ENCODE assay signal across 7 cellular contexts in genomic region chr1:83474946-83475345, GRCh38.
A peak's percentile ranks its signal among the peaks of the same experiment; 100 is the strongest.
DNase-seq lines count a peak whose midpoint lies in the region; ATAC-seq, FAIRE-seq and TF ChIP-seq lines count a peak whose summit lies in the region.
"Not testable (repeated sequence)": the region's sequence is repeated elsewhere in the genome, so short reads cannot be mapped to it uniquely, and the experiment has no call there.

No MANE protein-coding gene starts in this region.

- not testable (repeated sequence) for H3K4me2 ChIP-seq in GM12878 (ENCODE audit: control insufficient read depth, insufficient read depth); hepatocyte

- not testable (repeated sequence) for H3K36me3 Mint-ChIP-seq in activated T-helper 17 cell treated with anti-CD3 and anti-CD28 coated beads, Interleukin-2, amount 50 U/mL, for 72 hours (ENCODE audit: low read depth)

- RAD21 ChIA-PET in GM12878 (lab: Charles Lee; ENCODE audit: unreplicated experiment): not testable (repeated sequence)

- H4K20me1 ChIP-seq in GM12878 (ENCODE audit: control insufficient read depth, insufficient read depth); hepatocyte (ENCODE audit: insufficient read depth, poor library complexity, severe bottlenecking): not testable (repeated sequence)

- not testable (repeated sequence) for TF ChIP-seq EP300 in GM12878 (IDR thresholded peaks at IDR 0.05; ENCODE audit: borderline replicate concordance in 1 of 2, control insufficient read depth in 1 of 2, low read depth in 2 of 2, low read length in 2 of 2)

- H3K27ac ChIP-seq in GM12878 (ENCODE audit: control insufficient read depth, insufficient read depth); hepatocyte; lower lobe of right lung: not testable (repeated sequence)

- intact Hi-C loops in GM12878 (cut with micrococcal nuclease; ENCODE audit: unreplicated experiment); lower lobe of right lung (cut with DNase I): not testable (repeated sequence)

- H3K36me3 ChIP-seq in GM12878 (ENCODE audit: control insufficient read depth in 2 of 2, insufficient read depth in 2 of 2, low read length in 1 of 2); hepatocyte (replicated peaks; ENCODE audit: insufficient read depth, low read depth); lower lobe of right lung: not testable (repeated sequence)

- not testable (repeated sequence) for H3K27me3 Mint-ChIP-seq in activated T-helper 17 cell treated with anti-CD3 and anti-CD28 coated beads, Interleukin-2, amount 50 U/mL, for 72 hours

- not testable (repeated sequence) for TF ChIP-seq RAD21 in GM12878 (IDR thresholded peaks at IDR 0.05; ENCODE audit: insufficient read depth, low read depth, low read length)

- CTCF ChIA-PET in GM12878 (lab: Yijun Ruan, JAX): not testable (repeated sequence)

- H3K79me2 ChIP-seq in GM12878 (ENCODE audit: control insufficient read depth, insufficient read depth, low read length); hepatocyte: not testable (repeated sequence)

- H3K9me3 Mint-ChIP-seq in activated T-helper 17 cell treated with anti-CD3 and anti-CD28 coated beads, Interleukin-2, amount 50 U/mL, for 72 hours: not testable (repeated sequence)

- DNase-seq in GM12892 (ENCODE audit: insufficient read length); GM12878 (ENCODE audit: low read depth, low spot score); lower lobe of right lung; stimulated activated naive CD8-positive, alpha-beta T cell treated with anti-CD3 and anti-CD28 coated beads, Interleukin-15, Interleukin-2, amounts not matched to agents 100 U/mL and 50 U/mL, for 24 hours: not testable (repeated sequence)
- DNase-seq in hepatocyte (ENCODE audit: low spot score): peak; percentile 22

- not testable (repeated sequence) for H3K9me3 ChIP-seq in GM12878 (replicated peaks; ENCODE audit: control insufficient read depth, insufficient read depth, low read length); hepatocyte (ENCODE audit: low read depth); lower lobe of right lung

- SMC1A ChIA-PET in GM12878 (lab: Charles Lee; ENCODE audit: uncharacterized antibody, unreplicated experiment): not testable (repeated sequence)

- POLR2A ChIA-PET in GM12878 (lab: Charles Lee): not testable (repeated sequence)

- H3K4me1 Mint-ChIP-seq in activated T-helper 17 cell treated with anti-CD3 and anti-CD28 coated beads, Interleukin-2, amount 50 U/mL, for 72 hours: not testable (repeated sequence)

- H3K9ac ChIP-seq in GM12878 (ENCODE audit: control insufficient read depth, insufficient read depth, low read length): not testable (repeated sequence)

- ATAC-seq in HG03039 (IDR thresholded peaks at IDR 0.05; ENCODE audit: unreplicated experiment) (peak; percentile 32), GM12878 (0 out of 3 replicates have a peak, but pooled peaks have one; percentile 6), lower lobe of right lung (peak; percentile 41 to 66)
- peak; percentile 56 for ATAC-seq in activated T-helper 17 cell treated with anti-CD3 and anti-CD28 coated beads, Interleukin-2, amount 50 U/mL, for 72 hours (replicated peaks)
- ATAC-seq in stimulated activated naive CD8-positive, alpha-beta T cell treated with anti-CD3 and anti-CD28 coated beads, Interleukin-15, Interleukin-2, amounts not matched to agents 100 U/mL and 50 U/mL, for 24 hours: peak; percentile 14

- in situ Hi-C loops in GM12878 (cut with MboI): not testable (repeated sequence)

- BruUV-seq in GM12878 (replicated peaks; lab: Mats Ljungman, UMichigan): not testable (repeated sequence)

- not testable (repeated sequence) for H3K9me2 ChIP-seq in hepatocyte (replicated peaks; ENCODE audit: insufficient read depth)

- 32% methylated on average over 3 of the region's 3 CpGs for WGBS in GM12878 (ENCODE audit: insufficient coverage, insufficient replicate concordance, low lambda C conversion rate, missing lambda C conversion rate)
- 75% methylated on average over 3 of the region's 3 CpGs for WGBS in hepatocyte (ENCODE audit: low lambda C conversion rate, missing lambda C conversion rate)

- not testable (repeated sequence) for H3K4me3 Mint-ChIP-seq in activated T-helper 17 cell treated with anti-CD3 and anti-CD28 coated beads, Interleukin-2, amount 50 U/mL, for 72 hours

- TF ChIP-seq POLR2A in GM12892 (IDR thresholded peaks at IDR 0.05; ENCODE audit: low read depth, low read length); GM12878 (IDR thresholded peaks at IDR 0.05; ENCODE audit: low read depth, low read length): not testable (repeated sequence)

- not testable (repeated sequence) for H3K4me1 ChIP-seq in GM12878 (ENCODE audit: control insufficient read depth, insufficient read depth, low read length); hepatocyte (ENCODE audit: insufficient read depth); lower lobe of right lung

- H3K4me3 ChIP-seq in GM12878, hepatocyte, lower lobe of right lung: not testable (repeated sequence)

- peak; percentile 83 for FAIRE-seq in GM12892 (lab: Jason Lieb, UNC)
- FAIRE-seq in GM12878 (lab: Jason Lieb, UNC): not testable (repeated sequence)

- H3K27ac Mint-ChIP-seq in activated T-helper 17 cell treated with anti-CD3 and anti-CD28 coated beads, Interleukin-2, amount 50 U/mL, for 72 hours: not testable (repeated sequence)

- not testable (repeated sequence) for TF ChIP-seq CTCF in GM12878 (IDR thresholded peaks at IDR 0.05 in 2 of 3, conservative IDR thresholded peaks at IDR 0.05 in 1 of 3; ENCODE audit: control insufficient read depth in 2 of 3, extremely low read depth in 1 of 3, insufficient read depth in 1 of 3, low read depth in 3 of 3, low read length in 3 of 3); hepatocyte (IDR thresholded peaks at IDR 0.05; ENCODE audit: poor library complexity); lower lobe of right lung (IDR thresholded peaks at IDR 0.05)

- H3K27me3 ChIP-seq in GM12878 (replicated peaks in 1 of 2; ENCODE audit: control insufficient read depth in 2 of 2, insufficient read depth in 2 of 2, low read length in 1 of 2); hepatocyte; lower lobe of right lung (ENCODE audit: low read depth): not testable (repeated sequence)

- H2AFZ ChIP-seq in GM12878 (ENCODE audit: control insufficient read depth, low read depth, low read length); hepatocyte: not testable (repeated sequence)

TF ChIP-seq in GM12878, 131 proteins besides CTCF, POLR2A, EP300 and RAD21:
- TF ChIP-seq BHLHE40 (IDR thresholded peaks at IDR 0.05; ENCODE audit: borderline replicate concordance in 1 of 2, low read depth in 2 of 2, low read length in 1 of 2): peak in 1 of 2 experiments; percentile 29; a peak in 1 of 4 replicates

Comparison
In these comparisons a context has a peak if more than half of its experiments do, and no peak if none do; other contexts are left out.
1. ATAC-seq: peak in every context shown above with its lines; median percentile 56 in activated T-helper 17 cell treated with anti-CD3 and anti-CD28 coated beads, Interleukin-2, amount 50 U/mL, for 72 hours; 54 in lower lobe of right lung; 32 in HG03039; 14 in stimulated activated naive CD8-positive, alpha-beta T cell treated with anti-CD3 and anti-CD28 coated beads, Interleukin-15, Interleukin-2, amounts not matched to agents 100 U/mL and 50 U/mL, for 24 hours; 6 in GM12878.